ENCODE assay signal across 8 cellular contexts in genomic region chr4:70927502-70928139, GRCh38. TPM values are rescaled to one million over a fixed set of nuclear protein-coding genes. Genes with fewer than 3 reads are reported as not detected.
A peak's percentile ranks its signal among the peaks of the same experiment; 100 is the strongest.
DNase-seq lines count a peak whose midpoint lies in the region; ATAC-seq and TF ChIP-seq lines count a peak whose summit lies in the region.
"Had no signal": no experiment of that assay in that cellular context is flagged by ENCODE, and none has a peak within 500 bp of the region (broad histone marks: within the 10 kb centered on the region; RNA-seq: fewer than 3 reads in every experiment).

No MANE protein-coding gene starts in this region.

- H3K27ac Mint-ChIP-seq in naive thymus-derived CD4-positive, alpha-beta T cell = peak overlapping the region; percentile 16 to 85 (median 60)

- no peak for TF ChIP-seq CTCF in HEK293 (tag by site-specific recombination; IDR thresholded peaks at IDR 0.05)
- TF ChIP-seq CTCF in OCI-LY7 (conservative IDR thresholded peaks at IDR 0.05; ENCODE audit: low read length) = peak; percentile 48
- TF ChIP-seq CTCF in GM20000 (IDR thresholded peaks at IDR 0.05; ENCODE audit: extremely low read depth, missing control alignments) = no peak

- no peaks in the 10 kb centered on the region for H4K20me1 ChIP-seq in OCI-LY7 (ENCODE audit: insufficient read depth, low read length)

- H3K4me3 ChIP-seq in HEK293 (ENCODE audit: low read depth, low read length) = no peak overlapping the region
- H3K4me3 ChIP-seq in OCI-LY7 (ENCODE audit: low read depth, low read length, poor library complexity, severe bottlenecking) = peak overlapping the region; percentile 63
- H3K4me3 ChIP-seq in naive thymus-derived CD4-positive, alpha-beta T cell (ENCODE audit: low read length) = no peak overlapping the region

- CTCF ChIA-PET in HEK293 (lab: Yijun Ruan, JAX) = interaction anchor here (0.6 kb wide), 1 partner anchor 190 kb away, joined by 6 read pairs; no protein-coding TSS in a partner anchor
- CTCF ChIA-PET in OCI-LY7 (lab: Charles Lee; ENCODE audit: unreplicated experiment) = interaction anchor here (0.8 kb wide), 1 partner anchor 23 kb away, joined by 3 read pairs; no protein-coding TSS in a partner anchor
- CTCF ChIA-PET in naive thymus-derived CD4-positive, alpha-beta T cell (lab: Charles Lee) = interaction anchor here (0.7 to 1.0 kb wide), 3 partner anchors 67 to 275 kb away, joined by 3 to 4 read pairs (median 3); no protein-coding TSS in a partner anchor

- peaks cover 7% of the 10 kb centered on the region; the same call in 1 of the 2 replicates for H3K4me1 ChIP-seq in HEK293 (ENCODE audit: control insufficient read depth, insufficient read depth, low read length)
- peaks cover 94% of the 10 kb centered on the region for H3K4me1 ChIP-seq in OCI-LY7 (ENCODE audit: insufficient read depth, low read length, poor library complexity, severe bottlenecking)
- H3K4me1 ChIP-seq in naive thymus-derived CD4-positive, alpha-beta T cell (ENCODE audit: control insufficient read depth in 2 of 2, insufficient read depth in 2 of 2, low read length in 2 of 2) = peaks cover 0 to 13% of the 10 kb centered on the region in 2 donors

- BruUV-seq in OCI-LY7 (replicated peaks; lab: Mats Ljungman, UMichigan) = no TSS peak

- H3K9me3 Mint-ChIP-seq in naive thymus-derived CD4-positive, alpha-beta T cell = no peaks in the 10 kb centered on the region

- peak overlapping the region; percentile 4 to 66 (median 54) for H3K4me3 Mint-ChIP-seq in naive thymus-derived CD4-positive, alpha-beta T cell

- H3K27ac ChIP-seq in HEK293 (ENCODE audit: extremely low read depth, low read depth, low read length) (no peak overlapping the region), OCI-LY7 (ENCODE audit: low read depth, low read length, poor library complexity, severe bottlenecking) (peak overlapping the region; percentile 88)
- H3K27ac ChIP-seq in naive thymus-derived CD4-positive, alpha-beta T cell (ENCODE audit: low read depth, low read length) = no peak overlapping the region

- intact Hi-C loops in OCI-LY7 (cut with micrococcal nuclease; ENCODE audit: unreplicated experiment) (loop anchor here (1.0 to 10.0 kb wide), 7 partner anchors 15 to 325 kb away; partner anchors contain the start of genes DCK, MOB1B and UTP3), posterior vena cava (cut with DNase I) (no loop called here)
- intact Hi-C loops in naive thymus-derived CD4-positive, alpha-beta T cell (cut with micrococcal nuclease) = loop anchor here (1.0 to 5.0 kb wide), 3 partner anchors 25 to 275 kb away; partner anchors contain the start of genes DCK (in 1 of the 2) and MOB1B (in 1 of the 2)

- peak overlapping the region; percentile 78 for H3K4me2 ChIP-seq in OCI-LY7 (ENCODE audit: low read length)

- H3K79me2 ChIP-seq in OCI-LY7 (ENCODE audit: insufficient read depth, low read depth, low read length) = peaks cover 87% of the 10 kb centered on the region

- H3K9me3 ChIP-seq in HEK293 (ENCODE audit: control insufficient read depth, insufficient read depth, low read depth, low read length) = no peaks in the 10 kb centered on the region
- peaks cover 8% of the 10 kb centered on the region for H3K9me3 ChIP-seq in OCI-LY7 (ENCODE audit: low read length)
- H3K9me3 ChIP-seq in naive thymus-derived CD4-positive, alpha-beta T cell (ENCODE audit: control insufficient read depth in 2 of 3, low read length in 3 of 3) = no peaks in the 10 kb centered on the region

- H3K27me3 Mint-ChIP-seq in naive thymus-derived CD4-positive, alpha-beta T cell = no peaks in the 10 kb centered on the region

- no peaks in the 10 kb centered on the region; a peak in 1 of 3 replicates for H3K36me3 ChIP-seq in HEK293 (ENCODE audit: control insufficient read depth in 2 of 2, insufficient read depth in 1 of 2, low read length in 2 of 2)
- H3K36me3 ChIP-seq in OCI-LY7 (ENCODE audit: insufficient read depth, low read length) = peaks cover 13% of the 10 kb centered on the region
- H3K36me3 ChIP-seq in naive thymus-derived CD4-positive, alpha-beta T cell (ENCODE audit: control insufficient read depth in 2 of 3, insufficient read depth in 3 of 3, low read length in 3 of 3) = no peaks in the 10 kb centered on the region

- no peaks in the 10 kb centered on the region for H3K27me3 ChIP-seq in naive thymus-derived CD4-positive, alpha-beta T cell (ENCODE audit: control insufficient read depth in 2 of 2, insufficient read depth in 2 of 2, low read length in 2 of 2)

- H3K4me1 Mint-ChIP-seq in naive thymus-derived CD4-positive, alpha-beta T cell = peaks cover 21 to 55% (median 53%) of the 10 kb centered on the region in 7 donors

- peaks cover 0 to 12% (median 4%) of the 10 kb centered on the region in 5 donors for H3K36me3 Mint-ChIP-seq in naive thymus-derived CD4-positive, alpha-beta T cell

- POLR2A ChIA-PET in HEK293 (lab: Yijun Ruan, JAX) (no interaction called here), OCI-LY7 (lab: Charles Lee) (interaction anchor here (0.6 to 2.7 kb wide), 8 partner anchors 10 to 83 kb away, joined by 3 to 18 read pairs (median 4); partner anchors contain the start of genes DCK and MOB1B)
- POLR2A ChIA-PET in naive thymus-derived CD4-positive, alpha-beta T cell (lab: Charles Lee) = interaction anchor here (0.6 kb wide), 2 partner anchors 84 to 125 kb away, joined by 3 read pairs; no protein-coding TSS in a partner anchor

- H3K9me2 ChIP-seq in OCI-LY7 (ENCODE audit: insufficient read depth, low read length) = no peaks in the 10 kb centered on the region

- DNase-seq in OCI-LY7 (ENCODE audit: low spot score) (peak; percentile 81), posterior vena cava (ENCODE audit: low spot score) (no peak), HPDE6-E6E7 (ENCODE audit: extremely low spot score) (no peak), GM20000 (ENCODE audit: low spot score) (no peak)
- peak in 7 of 9 donors; percentile 27 to 59 (median 36) for DNase-seq in naive thymus-derived CD4-positive, alpha-beta T cell
- DNase-seq: hippocampal formation had no signal

- peak; percentile 44 for ATAC-seq in GM18868 (IDR thresholded peaks at IDR 0.05; ENCODE audit: unreplicated experiment)
- peak; percentile 68 for ATAC-seq in naive thymus-derived CD4-positive, alpha-beta T cell

- peak overlapping the region; percentile 55; the same call in 1 of the 2 replicates for H2AFZ ChIP-seq in OCI-LY7 (ENCODE audit: low read length)

TF ChIP-seq in HEK293, 187 proteins besides CTCF, POLR2A, EP300 and RAD21:
- TF ChIP-seq ZNF292 (tag by site-specific recombination; IDR thresholded peaks at IDR 0.05; ENCODE audit: borderline replicate concordance, low read depth) (no peak), ZNF341 (tag by site-specific recombination; IDR thresholded peaks at IDR 0.05; ENCODE audit: low read depth) (peak; percentile 67)

RNA-seq across cellular contexts. Expression of gene MOB1B, which starts 25.5 kb away (rescaled TPM):
- 3.9 and 4.7 TPM in 2 replicates for total RNA-seq in OCI-LY7 (2014; rRNA removed; shearing (Covaris generic))
- total RNA-seq in OCI-LY7 (2022) = 19.4 and 22.4 TPM in 2 replicates
- total RNA-seq in naive thymus-derived CD4-positive, alpha-beta T cell = 10 to 100 TPM; 12.0 to 20.3 (median 13.5) TPM
- 1 to 10 TPM; 2.0 to 2.1 TPM for polyA plus RNA-seq in naive thymus-derived CD4-positive, alpha-beta T cell
- total RNA-seq in posterior vena cava = 10 to 100 TPM; 21.8 to 29.1 TPM

Comparison
In these comparisons a context has a peak if more than half of its experiments do, and no peak if none do; other contexts are left out.
1. DNase-seq: peak in OCI-LY7 (single experiment) and naive thymus-derived CD4-positive, alpha-beta T cell (7 of 9); none in posterior vena cava (single experiment), HPDE6-E6E7 (single experiment) and GM20000 (single experiment).
2. intact Hi-C loops: an anchor here in OCI-LY7 (1.0 to 10.0 kb wide) and naive thymus-derived CD4-positive, alpha-beta T cell (1.0 to 5.0 kb wide); none called in posterior vena cava.